ENCODE assay signal across 13 cellular contexts in genomic region chr2:176087330-176088047, GRCh38. TPM values are rescaled to one million over a fixed set of nuclear protein-coding genes. Genes with fewer than 3 reads are reported as not detected.
DNase-seq lines count a peak whose midpoint lies in the region; ATAC-seq, FAIRE-seq and TF ChIP-seq lines count a peak whose summit lies in the region.
"Had no signal": no experiment of that assay in that cellular context is flagged by ENCODE, and none has a peak within 500 bp of the region (broad histone marks: within the 10 kb centered on the region; RNA-seq: fewer than 3 reads in every experiment).

No MANE protein-coding gene starts in this region.

- H2BK12ac ChIP-seq in H1 (ENCODE audit: low read depth, low read length), result no peak overlapping the region

- no peak overlapping the region for H3K27ac Mint-ChIP-seq in activated CD4-positive, alpha-beta memory T cell treated with anti-CD3 and anti-CD28 coated beads, Interleukin-2, amount 10 ng/mL, durations not matched to agents 7 days and 5 days
- no peak overlapping the region for H3K27ac Mint-ChIP-seq in activated CD4-positive, alpha-beta memory T cell treated with anti-CD3 and anti-CD28 coated beads for 36 hours

- H4K91ac ChIP-seq in H1 (replicated peaks; ENCODE audit: insufficient read length, low read length), result no peak overlapping the region

- CTCF ChIA-PET in activated CD4-positive, alpha-beta memory T cell treated with anti-CD3 and anti-CD28 coated beads, Interleukin-2, amount 10 ng/mL, durations not matched to agents 7 days and 5 days (lab: Charles Lee), result interaction anchor here (1.0 to 1.9 kb wide), 2 partner anchors 40 to 397 kb away, joined by 5 to 7 read pairs; no protein-coding TSS in a partner anchor
- CTCF ChIA-PET in activated CD4-positive, alpha-beta memory T cell treated with anti-CD3 and anti-CD28 coated beads for 36 hours (lab: Charles Lee), result interaction anchor here (1.4 to 2.6 kb wide), 3 partner anchors 10 to 400 kb away, joined by 4 to 10 read pairs (median 6); no protein-coding TSS in a partner anchor
- CTCF ChIA-PET in H1 (lab: Charles Lee; ENCODE audit: partially characterized antibody), result interaction anchor here (0.7 to 2.7 kb wide), 15 partner anchors 8 to 723 kb away, joined by 3 to 15 read pairs (median 3); partner anchors contain the start of gene LNPK

- no peak overlapping the region for H3K4me3 Mint-ChIP-seq in activated CD4-positive, alpha-beta memory T cell treated with anti-CD3 and anti-CD28 coated beads, Interleukin-2, amount 10 ng/mL, durations not matched to agents 7 days and 5 days
- no peak overlapping the region for H3K4me3 Mint-ChIP-seq in activated CD4-positive, alpha-beta memory T cell treated with anti-CD3 and anti-CD28 coated beads for 36 hours

- peaks cover 97 to 100% (median 100%) of the 10 kb centered on the region in 4 experiments for H3K27me3 ChIP-seq in H1 (replicated peaks in 1 of 4; ENCODE audit: control insufficient read depth in 3 of 4, extremely low read depth in 1 of 4, insufficient read depth in 3 of 4, low read length in 3 of 4)

- no peak overlapping the region for H3K9ac ChIP-seq in H1 (replicated peaks in 1 of 4; ENCODE audit: extremely low read depth in 1 of 4, low read depth in 3 of 4, low read length in 3 of 4)

- H3K4me3 ChIP-seq in H1 (ENCODE audit: extremely low read depth in 1 of 4, insufficient read depth in 2 of 4, low read depth in 3 of 4, low read length in 4 of 4) (peak overlapping the region in 3 of 4 experiments; percentile 28 to 55 (median 34); a peak in 5 of 8 replicates), skeletal muscle cell (ENCODE audit: low read depth, low read length) (peak overlapping the region; percentile 37)

- H3K14ac ChIP-seq in H1 (ENCODE audit: insufficient read length), result no peak overlapping the region

- no peak overlapping the region for H3K56ac ChIP-seq in H1 (replicated peaks; ENCODE audit: insufficient read length, low read depth, low read length)

- H2BK5ac ChIP-seq in H1 (ENCODE audit: low read depth, low read length), result no peak overlapping the region

- peaks cover 8% of the 10 kb centered on the region for H3K4me1 Mint-ChIP-seq in activated CD4-positive, alpha-beta memory T cell treated with anti-CD3 and anti-CD28 coated beads, Interleukin-2, amount 10 ng/mL, durations not matched to agents 7 days and 5 days
- H3K4me1 Mint-ChIP-seq in activated CD4-positive, alpha-beta memory T cell treated with anti-CD3 and anti-CD28 coated beads for 36 hours (ENCODE audit: low read depth), result peaks cover 12% of the 10 kb centered on the region

- no peak for TF ChIP-seq RAD21 in H1 (IDR thresholded peaks at IDR 0.05 in 1 of 2, conservative IDR thresholded peaks at IDR 0.05 in 1 of 2; ENCODE audit: low read depth in 2 of 2, low read length in 2 of 2)

- H3K4me1 ChIP-seq in H1 (replicated peaks in 1 of 4; ENCODE audit: control insufficient read depth in 3 of 4, insufficient read depth in 4 of 4, low read length in 3 of 4), result peaks cover 0 to 15% (median 7%) of the 10 kb centered on the region in 4 experiments; a peak in 5 of 7 replicates

- H2AK5ac ChIP-seq in H1 (ENCODE audit: low read depth, low read length), result no peak overlapping the region

- intact Hi-C loops in activated CD4-positive, alpha-beta memory T cell treated with anti-CD3 and anti-CD28 coated beads for 36 hours (cut with micrococcal nuclease), result loop anchor here (2.0 to 5.0 kb wide), 2 partner anchors 75 to 397 kb away; no protein-coding TSS in a partner anchor

- 24% methylated on average over 29 of the region's 29 CpGs; no CpG with 5 or more reads in 1 of the 2 experiments for WGBS in H1 (ENCODE audit: extremely low coverage in 1 of 2, insufficient coverage in 1 of 2, insufficient read length in 1 of 2, insufficient replicate concordance in 2 of 2, low coverage in 1 of 2, low lambda C conversion rate in 2 of 2, missing lambda C conversion rate in 1 of 2), 2 experiments

- H3K79me2 ChIP-seq in H1 (ENCODE audit: control insufficient read depth in 1 of 2, insufficient read depth in 2 of 2, low read length in 2 of 2), result no peaks in the 10 kb centered on the region

- no peak for TF ChIP-seq CTCF in H1 (IDR thresholded peaks at IDR 0.05; ENCODE audit: control extremely low read depth in 1 of 3, insufficient read depth in 1 of 3, low read depth in 1 of 3, low read length in 3 of 3)

- peaks cover 6% of the 10 kb centered on the region for H3K36me3 Mint-ChIP-seq in activated CD4-positive, alpha-beta memory T cell treated with anti-CD3 and anti-CD28 coated beads, Interleukin-2, amount 10 ng/mL, durations not matched to agents 7 days and 5 days (ENCODE audit: low read depth)
- H3K36me3 Mint-ChIP-seq in activated CD4-positive, alpha-beta memory T cell treated with anti-CD3 and anti-CD28 coated beads for 36 hours, result peaks cover 22% of the 10 kb centered on the region

- H4K5ac ChIP-seq in H1 (ENCODE audit: insufficient read length, low read depth, low read length), result no peak overlapping the region

- no peak overlapping the region for H3K27ac ChIP-seq in H1 (ENCODE audit: low read depth, low read length)
- H3K27ac ChIP-seq: right atrium auricular region, upper lobe of left lung had no signal

- peaks cover 14 to 39% of the 10 kb centered on the region in 2 experiments for H4K20me1 ChIP-seq in H1 (replicated peaks in 1 of 2; ENCODE audit: control insufficient read depth in 1 of 2, insufficient read depth in 2 of 2, low read length in 2 of 2)

- no peak overlapping the region for H2AFZ ChIP-seq in H1 (ENCODE audit: low read length)

- no peak for TF ChIP-seq POLR2A in H1 (IDR thresholded peaks at IDR 0.05; ENCODE audit: control extremely low read depth in 1 of 2, low read depth in 2 of 2, low read length in 2 of 2)

- no peak overlapping the region for H2BK120ac ChIP-seq in H1 (replicated peaks; ENCODE audit: low read depth, low read length)

- H2BK20ac ChIP-seq in H1 (ENCODE audit: low read length), result no peak overlapping the region

- no peak overlapping the region for H4K8ac ChIP-seq in H1 (ENCODE audit: extremely low read depth, insufficient read depth, low read length)

- no peak for FAIRE-seq in H1 (lab: Jason Lieb, UNC)
- FAIRE-seq: frontal cortex had no signal

- no peak overlapping the region for H3K23ac ChIP-seq in H1 (ENCODE audit: insufficient read length)

- peaks cover 2% of the 10 kb centered on the region; the same call in 1 of the 2 replicates for H3K23me2 ChIP-seq in H1 (ENCODE audit: low read depth, low read length)

- H3K9me3 ChIP-seq in H1 (ENCODE audit: insufficient read depth in 2 of 2, low read depth in 1 of 2, low read length in 1 of 2), result no peaks in the 10 kb centered on the region
- H3K9me3 ChIP-seq: right atrium auricular region had no signal

- peaks cover 93% of the 10 kb centered on the region for H3K27me3 Mint-ChIP-seq in activated CD4-positive, alpha-beta memory T cell treated with anti-CD3 and anti-CD28 coated beads, Interleukin-2, amount 10 ng/mL, durations not matched to agents 7 days and 5 days
- peaks cover 89% of the 10 kb centered on the region for H3K27me3 Mint-ChIP-seq in activated CD4-positive, alpha-beta memory T cell treated with anti-CD3 and anti-CD28 coated beads for 36 hours

- peak; percentile 11 for DNase-seq in activated CD4-positive, alpha-beta memory T cell treated with anti-CD3 and anti-CD28 coated beads, Interleukin-2, amount 10 ng/mL, durations not matched to agents 7 days and 5 days
- no peak for DNase-seq in activated CD4-positive, alpha-beta memory T cell treated with anti-CD3 and anti-CD28 coated beads for 36 hours
- DNase-seq in H1 (ENCODE audit: low read depth in 1 of 2, low spot score in 2 of 2) (no peak), skeletal muscle cell (ENCODE audit: low read depth) (no peak)
- DNase-seq: activated CD4-positive, CD25-positive, alpha-beta regulatory T cell treated with anti-CD3 and anti-CD28 coated beads, Interleukin-2, amount 50 U/mL, for 72 hours; activated effector memory CD4-positive, alpha-beta T cell treated with Interleukin-2 at 50 U/mL for 16 hours had no signal

- peak overlapping the region; percentile 16 to 67 for H3K4me2 ChIP-seq in H1 (ENCODE audit: insufficient read depth in 1 of 2, low read depth in 2 of 2, low read length in 2 of 2)

- peaks cover 0 to 5% (median 0%) of the 10 kb centered on the region in 4 experiments; a peak in 1 of 8 replicates for H3K36me3 ChIP-seq in H1 (ENCODE audit: control insufficient read depth in 2 of 4, insufficient read depth in 4 of 4, low read length in 3 of 4)
- H3K36me3 ChIP-seq: right atrium auricular region, upper lobe of left lung had no signal

- no peak overlapping the region for H3K4ac ChIP-seq in H1 (replicated peaks; ENCODE audit: insufficient read length, low read depth, low read length)

- H3K79me1 ChIP-seq in H1 (ENCODE audit: low read depth, low read length), result no peaks in the 10 kb centered on the region

- no peaks in the 10 kb centered on the region for H3K9me3 Mint-ChIP-seq in activated CD4-positive, alpha-beta memory T cell treated with anti-CD3 and anti-CD28 coated beads, Interleukin-2, amount 10 ng/mL, durations not matched to agents 7 days and 5 days
- peaks cover 6% of the 10 kb centered on the region for H3K9me3 Mint-ChIP-seq in activated CD4-positive, alpha-beta memory T cell treated with anti-CD3 and anti-CD28 coated beads for 36 hours

- no peak for TF ChIP-seq EP300 in H1 (IDR thresholded peaks at IDR 0.05; ENCODE audit: borderline replicate concordance in 1 of 2, low read depth in 2 of 2, low read length in 2 of 2)

- POLR2A ChIA-PET in activated CD4-positive, alpha-beta memory T cell treated with anti-CD3 and anti-CD28 coated beads, Interleukin-2, amount 10 ng/mL, durations not matched to agents 7 days and 5 days (lab: Charles Lee), result no interaction called here
- POLR2A ChIA-PET in activated CD4-positive, alpha-beta memory T cell treated with anti-CD3 and anti-CD28 coated beads for 36 hours (lab: Charles Lee), result no interaction called here
- POLR2A ChIA-PET in H1 (lab: Charles Lee; ENCODE audit: partially characterized antibody), result interaction anchor here (1.3 kb wide), 1 partner anchor 68 kb away, joined by 3 read pairs; no protein-coding TSS in a partner anchor

- ATAC-seq in GM18519 (IDR thresholded peaks at IDR 0.05; ENCODE audit: low FRiP score, unreplicated experiment) (no peak), HG03378 (IDR thresholded peaks at IDR 0.05; ENCODE audit: unreplicated experiment) (no peak)

- H3K18ac ChIP-seq in H1 (ENCODE audit: extremely low read depth, low read length), result no peak overlapping the region

- no peak overlapping the region for H2BK15ac ChIP-seq in H1 (ENCODE audit: low read length)

RNA-seq across cellular contexts. Expression of gene EVX2, which starts 3.7 kb away (rescaled TPM):
- not detected for total RNA-seq in activated CD4-positive, alpha-beta memory T cell treated with anti-CD3 and anti-CD28 coated beads, Interleukin-2, amount 10 ng/mL, durations not matched to agents 7 days and 5 days
- not detected for total RNA-seq in activated CD4-positive, alpha-beta memory T cell treated with anti-CD3 and anti-CD28 coated beads for 36 hours
- not detected in 2 replicates for total RNA-seq in H1 (2021; fragmentation: NEBNext Ultra II Directional; extraction: Animal tissue kit (Norgen Biotek cat#: 25700))
- not detected in 2 replicates for polyA plus RNA-seq in H1 (2011; rRNA removed)
- not detected for polyA plus RNA-seq in H1 (2011; cell fraction: cytosol; rRNA removed)
- 0.03 TPM for polyA plus RNA-seq in H1 (2011; cell fraction: nucleus; rRNA removed)
- not detected in 4 replicates for polyA plus RNA-seq in H1 (2012, experiment 1 of 2)
- polyA plus RNA-seq in H1 (2012, experiment 2 of 2), result 0.03 TPM
- not detected for polyA plus RNA-seq in H1 (2013, experiment 1 of 2)
- polyA plus RNA-seq in H1 (2013, experiment 2 of 2), result not detected
- polyA minus RNA-seq in H1 (2011; rRNA and poly(A)+ RNA removed), result not detected in 2 replicates
- polyA minus RNA-seq in H1 (2011; cell fraction: cytosol; rRNA and poly(A)+ RNA removed), result not detected
- not detected for polyA minus RNA-seq in H1 (2011; cell fraction: nucleus; rRNA and poly(A)+ RNA removed)
- total RNA-seq: frontal cortex, left ventricle myocardium superior, right atrium auricular region, SK-MEL-5, upper lobe of left lung had no signal

RNA-seq across cellular contexts. Expression of gene HOXD13, which starts 5.0 kb away (rescaled TPM):
- total RNA-seq in activated CD4-positive, alpha-beta memory T cell treated with anti-CD3 and anti-CD28 coated beads, Interleukin-2, amount 10 ng/mL, durations not matched to agents 7 days and 5 days, result not detected
- total RNA-seq in activated CD4-positive, alpha-beta memory T cell treated with anti-CD3 and anti-CD28 coated beads for 36 hours, result not detected
- not detected in 2 replicates for total RNA-seq in H1 (2021; fragmentation: NEBNext Ultra II Directional; extraction: Animal tissue kit (Norgen Biotek cat#: 25700))
- not detected in 2 replicates for polyA plus RNA-seq in H1 (2011; rRNA removed)
- not detected for polyA plus RNA-seq in H1 (2011; cell fraction: cytosol; rRNA removed)
- not detected for polyA plus RNA-seq in H1 (2011; cell fraction: nucleus; rRNA removed)
- polyA plus RNA-seq in H1 (2012, experiment 1 of 2), result not detected in 4 replicates
- polyA plus RNA-seq in H1 (2012, experiment 2 of 2), result not detected
- 0.04 TPM for polyA plus RNA-seq in H1 (2013, experiment 1 of 2)
- polyA plus RNA-seq in H1 (2013, experiment 2 of 2), result not detected
- polyA minus RNA-seq in H1 (2011; rRNA and poly(A)+ RNA removed), result not detected in 2 replicates
- not detected for polyA minus RNA-seq in H1 (2011; cell fraction: cytosol; rRNA and poly(A)+ RNA removed)
- polyA minus RNA-seq in H1 (2011; cell fraction: nucleus; rRNA and poly(A)+ RNA removed), result not detected
- total RNA-seq: frontal cortex, left ventricle myocardium superior, right atrium auricular region, upper lobe of left lung had no signal

RNA-seq across cellular contexts. Expression of gene HOXD12, which starts 12.1 kb away (rescaled TPM):
- not detected for total RNA-seq in activated CD4-positive, alpha-beta memory T cell treated with anti-CD3 and anti-CD28 coated beads, Interleukin-2, amount 10 ng/mL, durations not matched to agents 7 days and 5 days
- not detected for total RNA-seq in activated CD4-positive, alpha-beta memory T cell treated with anti-CD3 and anti-CD28 coated beads for 36 hours
- total RNA-seq in H1 (2021; fragmentation: NEBNext Ultra II Directional; extraction: Animal tissue kit (Norgen Biotek cat#: 25700)), result not detected in 2 replicates
- polyA plus RNA-seq in H1 (2011; rRNA removed), result not detected in 2 replicates
- not detected for polyA plus RNA-seq in H1 (2011; cell fraction: cytosol; rRNA removed)
- not detected for polyA plus RNA-seq in H1 (2011; cell fraction: nucleus; rRNA removed)
- not detected in 4 replicates for polyA plus RNA-seq in H1 (2012, experiment 1 of 2)
- not detected for polyA plus RNA-seq in H1 (2012, experiment 2 of 2)
- not detected for polyA plus RNA-seq in H1 (2013, experiment 1 of 2)
- not detected for polyA plus RNA-seq in H1 (2013, experiment 2 of 2)
- polyA minus RNA-seq in H1 (2011; rRNA and poly(A)+ RNA removed), result not detected in 2 replicates
- polyA minus RNA-seq in H1 (2011; cell fraction: cytosol; rRNA and poly(A)+ RNA removed), result not detected
- polyA minus RNA-seq in H1 (2011; cell fraction: nucleus; rRNA and poly(A)+ RNA removed), result not detected
- total RNA-seq: frontal cortex, left ventricle myocardium superior, right atrium auricular region, upper lobe of left lung had no signal

RNA-seq across cellular contexts. Expression of gene HOXD11, which starts 19.6 kb away (rescaled TPM):
- total RNA-seq in activated CD4-positive, alpha-beta memory T cell treated with anti-CD3 and anti-CD28 coated beads, Interleukin-2, amount 10 ng/mL, durations not matched to agents 7 days and 5 days, result not detected
- total RNA-seq in activated CD4-positive, alpha-beta memory T cell treated with anti-CD3 and anti-CD28 coated beads for 36 hours, result not detected
- total RNA-seq in H1 (2021; fragmentation: NEBNext Ultra II Directional; extraction: Animal tissue kit (Norgen Biotek cat#: 25700)), result not detected in 2 replicates
- not detected in 2 replicates for polyA plus RNA-seq in H1 (2011; rRNA removed)
- polyA plus RNA-seq in H1 (2011; cell fraction: cytosol; rRNA removed), result not detected
- not detected for polyA plus RNA-seq in H1 (2011; cell fraction: nucleus; rRNA removed)
- not detected in 4 replicates for polyA plus RNA-seq in H1 (2012, experiment 1 of 2)
- polyA plus RNA-seq in H1 (2012, experiment 2 of 2), result not detected
- polyA plus RNA-seq in H1 (2013, experiment 1 of 2), result not detected
- polyA plus RNA-seq in H1 (2013, experiment 2 of 2), result not detected
- polyA minus RNA-seq in H1 (2011; rRNA and poly(A)+ RNA removed), result not detected in 2 replicates
- polyA minus RNA-seq in H1 (2011; cell fraction: cytosol; rRNA and poly(A)+ RNA removed), result not detected
- polyA minus RNA-seq in H1 (2011; cell fraction: nucleus; rRNA and poly(A)+ RNA removed), result not detected
- total RNA-seq: frontal cortex, left ventricle myocardium superior, right atrium auricular region, upper lobe of left lung had no signal

RNA-seq across cellular contexts. Expression of gene HOXD10, which starts 29.1 kb away (rescaled TPM):
- total RNA-seq in activated CD4-positive, alpha-beta memory T cell treated with anti-CD3 and anti-CD28 coated beads, Interleukin-2, amount 10 ng/mL, durations not matched to agents 7 days and 5 days, result not detected
- total RNA-seq in activated CD4-positive, alpha-beta memory T cell treated with anti-CD3 and anti-CD28 coated beads for 36 hours, result not detected
- not detected in 2 replicates for total RNA-seq in H1 (2021; fragmentation: NEBNext Ultra II Directional; extraction: Animal tissue kit (Norgen Biotek cat#: 25700))
- not detected in 2 replicates for polyA plus RNA-seq in H1 (2011; rRNA removed)
- polyA plus RNA-seq in H1 (2011; cell fraction: cytosol; rRNA removed), result not detected
- not detected for polyA plus RNA-seq in H1 (2011; cell fraction: nucleus; rRNA removed)
- polyA plus RNA-seq in H1 (2012, experiment 1 of 2), result not detected in 4 replicates
- not detected for polyA plus RNA-seq in H1 (2012, experiment 2 of 2)
- polyA plus RNA-seq in H1 (2013, experiment 1 of 2), result not detected
- not detected for polyA plus RNA-seq in H1 (2013, experiment 2 of 2)
- not detected in 2 replicates for polyA minus RNA-seq in H1 (2011; rRNA and poly(A)+ RNA removed)
- polyA minus RNA-seq in H1 (2011; cell fraction: cytosol; rRNA and poly(A)+ RNA removed), result not detected
- not detected for polyA minus RNA-seq in H1 (2011; cell fraction: nucleus; rRNA and poly(A)+ RNA removed)
- total RNA-seq: frontal cortex, left ventricle myocardium superior, right atrium auricular region, SK-MEL-5 had no signal
